In genomic region chr19:719081-719512, GRCh38 we compare ENCODE assay signal across 1 cellular context.
TF ChIP-seq lines count a peak whose summit lies in the region.

No MANE protein-coding gene starts in this region.

TF ChIP-seq in neural cell, 6 proteins besides CTCF, POLR2A, EP300 and RAD21 (continued from another document):
- TF ChIP-seq REST (IDR thresholded peaks at IDR 0.05; ENCODE audit: borderline replicate concordance), result no peak
